Comparison of ENCODE assay signal across 1 cellular context in genomic region chr17:79706931-79707382, GRCh38.
TF ChIP-seq lines count a peak whose summit lies in the region.

No MANE protein-coding gene starts in this region.

TF ChIP-seq in IMR-90, 13 proteins besides CTCF, POLR2A, EP300 and RAD21:
- no peak for TF ChIP-seq MAZ (IDR thresholded peaks at IDR 0.05; ENCODE audit: borderline replicate concordance, low read depth, low read length)
- TF ChIP-seq CHD1 (IDR thresholded peaks at IDR 0.05; ENCODE audit: low read depth, low read length), result no peak
- TF ChIP-seq USF2 (IDR thresholded peaks at IDR 0.05; ENCODE audit: low read depth, low read length), result no peak
- TF ChIP-seq SMC3 (IDR thresholded peaks at IDR 0.05; ENCODE audit: low read depth, low read length), result no peak
- TF ChIP-seq MAFK (IDR thresholded peaks at IDR 0.05; ENCODE audit: low read depth, low read length), result no peak
- no peak for TF ChIP-seq NFE2L2 (IDR thresholded peaks at IDR 0.05; ENCODE audit: low read depth, low read length)
- no peak for TF ChIP-seq MXI1 (IDR thresholded peaks at IDR 0.05; ENCODE audit: borderline replicate concordance, low read depth, low read length)
- TF ChIP-seq ELK1 (IDR thresholded peaks at IDR 0.05; ENCODE audit: borderline replicate concordance, low read depth, low read length), result no peak
- no peak for TF ChIP-seq RCOR1 (IDR thresholded peaks at IDR 0.05; ENCODE audit: insufficient replicate concordance, low read length)
- no peak for TF ChIP-seq CEBPB (IDR thresholded peaks at IDR 0.05; ENCODE audit: low read depth, low read length)
- TF ChIP-seq FOS (IDR thresholded peaks at IDR 0.05; ENCODE audit: low read depth, low read length), result no peak
- TF ChIP-seq RFX5 (IDR thresholded peaks at IDR 0.05; ENCODE audit: low read depth, low read length), result no peak
- TF ChIP-seq BHLHE40 (IDR thresholded peaks at IDR 0.05; ENCODE audit: low read depth, low read length), result no peak
